In genomic region chr20:62043131-62043914, GRCh38 we compare ENCODE assay signal across 1 cellular context.
A peak's percentile ranks its signal among the peaks of the same experiment; 100 is the strongest.
TF ChIP-seq lines count a peak whose summit lies in the region.

No MANE protein-coding gene starts in this region.

TF ChIP-seq in HEK293, 187 proteins besides CTCF, POLR2A, EP300 and RAD21 (continued from another document):
- no peak for TF ChIP-seq ZNF513 (tag by site-specific recombination; IDR thresholded peaks at IDR 0.05)
- peak; percentile 84 for TF ChIP-seq GLIS1 (tag by site-specific recombination; IDR thresholded peaks at IDR 0.05)
- no peak for TF ChIP-seq ZNF510 (tag by site-specific recombination; IDR thresholded peaks at IDR 0.05; ENCODE audit: insufficient replicate concordance)
- TF ChIP-seq ZNF391 (tag by site-specific recombination; IDR thresholded peaks at IDR 0.05; ENCODE audit: borderline replicate concordance, low read depth): no peak
- TF ChIP-seq ZNF664 (tag by site-specific recombination; IDR thresholded peaks at IDR 0.05): no peak
- TF ChIP-seq ATF2 (tag by site-specific recombination; IDR thresholded peaks at IDR 0.05; ENCODE audit: low read depth): 0 out of 2 replicates have a peak, but pooled peaks have one; percentile 33
- no peak for TF ChIP-seq ZFP41 (tag by site-specific recombination; IDR thresholded peaks at IDR 0.05; ENCODE audit: borderline replicate concordance)
- no peak for TF ChIP-seq SP7 (tag by site-specific recombination; IDR thresholded peaks at IDR 0.05)
- no peak for TF ChIP-seq KLF1 (tag by site-specific recombination; IDR thresholded peaks at IDR 0.05)
- no peak for TF ChIP-seq ZNF561 (tag by site-specific recombination; IDR thresholded peaks at IDR 0.05; ENCODE audit: borderline replicate concordance)
- no peak for TF ChIP-seq KLF7 (tag by site-specific recombination; IDR thresholded peaks at IDR 0.05; ENCODE audit: borderline replicate concordance)
- no peak for TF ChIP-seq PRDM1 (tag by site-specific recombination; IDR thresholded peaks at IDR 0.05)
- no peak for TF ChIP-seq ZNF140 (tag by site-specific recombination; IDR thresholded peaks at IDR 0.05)
- TF ChIP-seq RBAK (tag by site-specific recombination; IDR thresholded peaks at IDR 0.05): no peak
- no peak for TF ChIP-seq ZNF596 (tag by site-specific recombination; IDR thresholded peaks at IDR 0.05)
- TF ChIP-seq IKZF3 (tag by site-specific recombination; IDR thresholded peaks at IDR 0.05): peak; percentile 21; the same call in 1 of the 2 replicates
- no peak for TF ChIP-seq ZBTB11 (tag by site-specific recombination; conservative IDR thresholded peaks at IDR 0.05; ENCODE audit: low read depth)
- TF ChIP-seq ZBTB20 (tag by site-specific recombination; IDR thresholded peaks at IDR 0.05): 0 out of 2 replicates have a peak, but pooled peaks have one; percentile 25
- no peak for TF ChIP-seq ZNF704 (tag by site-specific recombination; IDR thresholded peaks at IDR 0.05)
- no peak for TF ChIP-seq ZNF76 (tag by site-specific recombination; IDR thresholded peaks at IDR 0.05; ENCODE audit: borderline replicate concordance, low read depth)
- no peak for TF ChIP-seq ZNF335 (tag by site-specific recombination; conservative IDR thresholded peaks at IDR 0.05)
- TF ChIP-seq OSR2 (tag by site-specific recombination; IDR thresholded peaks at IDR 0.05): no peak
- no peak for TF ChIP-seq INSM2 (tag by site-specific recombination; IDR thresholded peaks at IDR 0.05)
- no peak for TF ChIP-seq MEIS1 (CRISPR knock-in tag; IDR thresholded peaks at IDR 0.05; ENCODE audit: borderline replicate concordance)
- no peak for TF ChIP-seq ZNF626 (tag by site-specific recombination; IDR thresholded peaks at IDR 0.05)
- TF ChIP-seq ZNF2 (tag by site-specific recombination; IDR thresholded peaks at IDR 0.05): no peak
- no peak for TF ChIP-seq ZNF518A (tag by site-specific recombination; conservative IDR thresholded peaks at IDR 0.05; ENCODE audit: low read depth)
